Comparison of ENCODE assay signal across 22 cellular contexts in genomic region chr6:46923476-46923875, GRCh38. TPM values are rescaled to one million over a fixed set of nuclear protein-coding genes. Genes with fewer than 3 reads are reported as not detected.
A peak's percentile ranks its signal among the peaks of the same experiment; 100 is the strongest.
DNase-seq lines count a peak whose midpoint lies in the region; ATAC-seq and TF ChIP-seq lines count a peak whose summit lies in the region.
"Had no signal": no experiment of that assay in that cellular context is flagged by ENCODE, and none has a peak within 500 bp of the region (broad histone marks: within the 10 kb centered on the region; RNA-seq: fewer than 3 reads in every experiment).

No MANE protein-coding gene starts in this region.

- intact Hi-C loops in heart right ventricle (cut with DNase I), result loop anchor here in 1 of 10 donors (2.0 kb wide), 1 partner anchor 25 kb away; no protein-coding TSS in a partner anchor
- intact Hi-C loops in stomach (cut with DNase I; ENCODE audit: low total_unique reads), result no loop called here
- intact Hi-C loops in prostate gland (cut with DNase I), result no loop called here

- H3K4me3 ChIP-seq in heart right ventricle (peak overlapping the region in 7 of 10 donors; percentile 33 to 65 (median 57)), lung (no peak overlapping the region), stomach (no peak overlapping the region), WERI-Rb-1 (ENCODE audit: low read depth, low read length) (no peak overlapping the region), prostate gland (no peak overlapping the region)
- H3K4me3 ChIP-seq: BLaER1, GM23248, HAP-1 had no signal

- TF ChIP-seq POLR2A in stomach (IDR thresholded peaks at IDR 0.05), result no peak
- no peak for TF ChIP-seq POLR2A in prostate gland (IDR thresholded peaks at IDR 0.05)

- TF ChIP-seq CTCF in heart right ventricle (IDR thresholded peaks at IDR 0.05) (no peak), lung (IDR thresholded peaks at IDR 0.05; ENCODE audit: control extremely low read depth, extremely low read depth) (no peak), stomach (IDR thresholded peaks at IDR 0.05) (no peak), WERI-Rb-1 (IDR thresholded peaks at IDR 0.05; ENCODE audit: low read depth, low read length) (no peak), prostate gland (IDR thresholded peaks at IDR 0.05) (no peak)

- 54 to 67% methylated on average over 7 of the region's 7 CpGs for WGBS in heart right ventricle, 2 donors
- 47 to 74% methylated on average over 7 of the region's 7 CpGs for WGBS in lung, 2 donors
- 70 to 82% (median 81%) methylated on average over 7 of the region's 7 CpGs for WGBS in stomach, 5 donors
- WGBS in prostate gland, result 77% methylated on average over 7 of the region's 7 CpGs

- H3K4me1 ChIP-seq in heart right ventricle (peaks cover 0 to 57% (median 11%) of the 10 kb centered on the region in 9 donors), lung (ENCODE audit: control insufficient read depth in 2 of 2, insufficient read depth in 2 of 2, low read length in 2 of 2) (peaks cover 0 to 16% of the 10 kb centered on the region in 2 donors), stomach (peaks cover 24 to 39% (median 35%) of the 10 kb centered on the region in 4 donors), prostate gland (replicated peaks) (no peaks in the 10 kb centered on the region)
- H3K4me1 ChIP-seq: BLaER1, HAP-1 had no signal

- no peak for TF ChIP-seq EP300 in stomach (IDR thresholded peaks at IDR 0.05)

- H3K27me3 ChIP-seq in heart right ventricle (no peaks in the 10 kb centered on the region), lung (ENCODE audit: control insufficient read depth, insufficient read depth) (no peaks in the 10 kb centered on the region), stomach (no peaks in the 10 kb centered on the region), WERI-Rb-1 (ENCODE audit: insufficient read depth, low read depth, severe bottlenecking) (no peaks in the 10 kb centered on the region), prostate gland (replicated peaks; ENCODE audit: insufficient read depth) (no peaks in the 10 kb centered on the region)
- H3K27me3 ChIP-seq: BLaER1 had no signal

- H3K36me3 ChIP-seq in heart right ventricle (no peaks in the 10 kb centered on the region), lung (ENCODE audit: control insufficient read depth in 2 of 2, insufficient read depth in 2 of 2, low read length in 2 of 2) (no peaks in the 10 kb centered on the region), stomach (no peaks in the 10 kb centered on the region), WERI-Rb-1 (no peaks in the 10 kb centered on the region), prostate gland (no peaks in the 10 kb centered on the region)
- H3K36me3 ChIP-seq: BLaER1, HAP-1 had no signal

- peak overlapping the region; percentile 75 to 97 (median 87) for H3K27ac ChIP-seq in heart right ventricle
- H3K27ac ChIP-seq in lung (ENCODE audit: low read depth in 1 of 2, low read length in 1 of 2), result peak overlapping the region; percentile 81 to 96
- peak overlapping the region in 4 of 5 donors; percentile 5 to 75 (median 20) for H3K27ac ChIP-seq in stomach
- H3K27ac ChIP-seq in WERI-Rb-1, result no peak overlapping the region
- no peak overlapping the region for H3K27ac ChIP-seq in prostate gland
- H3K27ac ChIP-seq: BLaER1, GM23248 had no signal

- peak; percentile 32 for DNase-seq in NCI-H1694 treated with DMSO at 0.1 percent for 48 hours (lab: John Stamatoyannopoulos, UW)
- no peak for DNase-seq in heart right ventricle
- no peak for DNase-seq in lung (ENCODE audit: low spot score)
- DNase-seq in stomach, result no peak
- no peak for DNase-seq in retina
- no peak for DNase-seq in WERI-Rb-1
- DNase-seq in prostate gland (ENCODE audit: low spot score), result no peak
- DNase-seq: CD4-positive, alpha-beta memory T cell; DMS153; GDM1; GM23248; KG1; MV-4-11; NCI-H187 treated with DMSO at 0.1 percent for 48 hours; NCI-H2227 treated with DMSO at 0.1 percent for 48 hours; NCI-H510A treated with DMSO at 0.1 percent for 48 hours; NCI-H774; OCI-M1 had no signal

- H3K9me3 ChIP-seq in heart right ventricle (no peaks in the 10 kb centered on the region), lung (ENCODE audit: control insufficient read depth in 2 of 2, insufficient read depth in 1 of 2, low read length in 1 of 2) (peaks cover 0 to 3% of the 10 kb centered on the region in 2 donors), stomach (no peaks in the 10 kb centered on the region), WERI-Rb-1 (ENCODE audit: severe bottlenecking) (no peaks in the 10 kb centered on the region), prostate gland (no peaks in the 10 kb centered on the region)
- H3K9me3 ChIP-seq: BLaER1, HAP-1 had no signal

- peak in 7 of 8 donors; percentile 18 to 70 (median 52) for ATAC-seq in heart right ventricle
- ATAC-seq in lung (ENCODE audit: insufficient read depth, low FRiP score), result no peak
- no peak for ATAC-seq in GM21576 (IDR thresholded peaks at IDR 0.05; ENCODE audit: unreplicated experiment)

RNA-seq across cellular contexts. Expression of gene ADGRF5, which starts 1.7 kb away (rescaled TPM):
- total RNA-seq in heart right ventricle, result 10 to 100 TPM; 27.1 to 92.1 (median 35.4) TPM
- 10 to 100 TPM; 28.8 to 44.7 TPM for polyA plus RNA-seq in heart right ventricle
- total RNA-seq in lung, result 100 to 1,000 TPM; 206 to 339 TPM
- 10 to 100 TPM; 71.3 to 78.0 TPM for polyA plus RNA-seq in lung
- 10 to 100 TPM in 3 of 5 donors, 1 to 10 TPM in 1, under 1 TPM in 1; 0.29 to 34.0 (median 18.7) TPM for total RNA-seq in stomach
- polyA plus RNA-seq in stomach, result 1 to 10 TPM; 1.5 to 2.8 (median 2.4) TPM
- total RNA-seq in prostate gland, result 10 to 100 TPM in 1 of 2 donors, 1 to 10 TPM in 1; 4.7 to 16.1 TPM
- total RNA-seq: CD4-positive, alpha-beta memory T cell; HT-29 had no signal
- polyA plus RNA-seq: CD4-positive, alpha-beta memory T cell had no signal

Comparison
In these comparisons a context has a peak if more than half of its experiments do, and no peak if none do; other contexts are left out.
1. ATAC-seq: peak in heart right ventricle (7 of 8); none in lung (single experiment) and GM21576 (single experiment).
2. H3K27ac ChIP-seq: peak in heart right ventricle (10 of 10), lung (2 of 2) and stomach (4 of 5); none in WERI-Rb-1 (single experiment) and prostate gland (0 of 2).
3. H3K4me3 ChIP-seq: peak in heart right ventricle (7 of 10); none in lung (single experiment), stomach (0 of 4), WERI-Rb-1 (single experiment) and prostate gland (0 of 2).